Comparison of ENCODE assay signal across 20 cellular contexts in genomic region chr9:12464368-12464767, GRCh38.
"Had no signal": no experiment of that assay in that cellular context is flagged by ENCODE, and none has a peak within 500 bp of the region (broad histone marks: within the 10 kb centered on the region; RNA-seq: fewer than 3 reads in every experiment).

No MANE protein-coding gene starts in this region.

- DNase-seq: activated CD4-positive, alpha-beta T cell treated with anti-CD3 and anti-CD28 coated beads for 1 hour; activated CD4-positive, alpha-beta T cell treated with anti-CD3 and anti-CD28 coated beads, Interleukin-2, amount 50 U/mL, for 1 hour; activated CD8-positive, alpha-beta T cell treated with anti-CD3 and anti-CD28 coated beads, Interleukin-2, amount 10 ng/mL, durations not matched to agents 7 days and 5 days; activated gamma-delta T cell treated with Interleukin-2 at 50 U/mL for 16 hours; immature natural killer cell; left lung; naive thymus-derived CD4-positive, alpha-beta T cell; sigmoid colon; stimulated activated CD4-positive, alpha-beta T cell treated with anti-CD3 and anti-CD28 coated beads, Interleukin-15, amount 100 ng/mL, for 24 hours; stimulated activated CD8-positive, alpha-beta memory T cell treated with anti-CD3 and anti-CD28 coated beads, Interleukin-4, amount 100 ng/mL, for 48 hours; stimulated activated naive B cell treated with anti-CD40 and anti-IgM and Interleukin-4, amounts not matched to agents 10 μg/mL and 1 μg/mL and 100 μg/mL, for 72 hours; transverse colon; uterus had no signal

- H3K9me3 ChIP-seq: body of pancreas, left lung, sigmoid colon, transverse colon, uterus had no signal

- H3K4me3 Mint-ChIP-seq: activated CD8-positive, alpha-beta T cell treated with anti-CD3 and anti-CD28 coated beads, Interleukin-2, amount 10 ng/mL, durations not matched to agents 7 days and 5 days; activated naive CD4-positive, alpha-beta T cell treated with anti-CD3 and anti-CD28 coated beads, Interleukin-2, amount 50 U/mL, for 24 hours; activated T-helper 1 cell treated with anti-CD3 and anti-CD28 coated beads, Interleukin-12 subunit alpha, Interleukin-12 subunit beta, Interleukin-2, Interleukin-4 antibody, amounts not matched to agents 30 ng/mL and 10 ng/mL and 1 ng/mL, durations not matched to agents 14 hours and 24 hours and 36 hours; immature natural killer cell; naive thymus-derived CD4-positive, alpha-beta T cell; stimulated activated naive B cell treated with anti-CD40 and anti-IgM and Interleukin-4, amounts not matched to agents 10 μg/mL and 1 μg/mL and 100 μg/mL, for 72 hours had no signal

- H3K27ac ChIP-seq: body of pancreas, foreskin keratinocyte, hepatocyte, left lung, sigmoid colon, transverse colon, uterus had no signal

- H3K27me3 ChIP-seq: body of pancreas, foreskin keratinocyte, hepatocyte, left lung, sigmoid colon, transverse colon, uterus had no signal

- H3K79me2 ChIP-seq: hepatocyte had no signal

- ATAC-seq: activated CD8-positive, alpha-beta T cell treated with anti-CD3 and anti-CD28 coated beads, Interleukin-2, amount 10 ng/mL, durations not matched to agents 7 days and 5 days; body of pancreas; foreskin keratinocyte; left lung; naive thymus-derived CD4-positive, alpha-beta T cell; stimulated activated naive B cell treated with anti-CD40 and anti-IgM and Interleukin-4, amounts not matched to agents 10 μg/mL and 1 μg/mL and 100 μg/mL, for 72 hours had no signal

- H3K36me3 ChIP-seq: left lung, sigmoid colon, transverse colon, uterus had no signal

- H3K4me1 Mint-ChIP-seq: activated naive CD4-positive, alpha-beta T cell treated with anti-CD3 and anti-CD28 coated beads, Interleukin-2, amount 50 U/mL, for 24 hours; immature natural killer cell; naive thymus-derived CD4-positive, alpha-beta T cell; stimulated activated naive B cell treated with anti-CD40 and anti-IgM and Interleukin-4, amounts not matched to agents 10 μg/mL and 1 μg/mL and 100 μg/mL, for 72 hours had no signal

- H3K4me3 ChIP-seq: body of pancreas, hepatocyte, left lung, lung, sigmoid colon, smooth muscle cell, transverse colon, uterus had no signal

- H3K4me2 ChIP-seq: hepatocyte, smooth muscle cell had no signal

- H3K36me3 Mint-ChIP-seq: activated naive CD4-positive, alpha-beta T cell treated with anti-CD3 and anti-CD28 coated beads, Interleukin-2, amount 50 U/mL, for 24 hours; naive thymus-derived CD4-positive, alpha-beta T cell; stimulated activated naive B cell treated with anti-CD40 and anti-IgM and Interleukin-4, amounts not matched to agents 10 μg/mL and 1 μg/mL and 100 μg/mL, for 72 hours had no signal

- H3K9me3 Mint-ChIP-seq: activated naive CD4-positive, alpha-beta T cell treated with anti-CD3 and anti-CD28 coated beads, Interleukin-2, amount 50 U/mL, for 24 hours; activated T-helper 1 cell treated with anti-CD3 and anti-CD28 coated beads, Interleukin-12 subunit alpha, Interleukin-12 subunit beta, Interleukin-2, Interleukin-4 antibody, amounts not matched to agents 30 ng/mL and 10 ng/mL and 1 ng/mL, durations not matched to agents 14 hours and 24 hours and 36 hours had no signal

- H3K27ac Mint-ChIP-seq: activated CD8-positive, alpha-beta T cell treated with anti-CD3 and anti-CD28 coated beads, Interleukin-2, amount 10 ng/mL, durations not matched to agents 7 days and 5 days; activated naive CD4-positive, alpha-beta T cell treated with anti-CD3 and anti-CD28 coated beads, Interleukin-2, amount 50 U/mL, for 24 hours; activated T-helper 1 cell treated with anti-CD3 and anti-CD28 coated beads, Interleukin-12 subunit alpha, Interleukin-12 subunit beta, Interleukin-2, Interleukin-4 antibody, amounts not matched to agents 30 ng/mL and 10 ng/mL and 1 ng/mL, durations not matched to agents 14 hours and 24 hours and 36 hours; immature natural killer cell; naive thymus-derived CD4-positive, alpha-beta T cell; stimulated activated naive B cell treated with anti-CD40 and anti-IgM and Interleukin-4, amounts not matched to agents 10 μg/mL and 1 μg/mL and 100 μg/mL, for 72 hours had no signal

- H3K4me1 ChIP-seq: foreskin keratinocyte, left lung, sigmoid colon, transverse colon, uterus had no signal

- H3K27me3 Mint-ChIP-seq: activated naive CD4-positive, alpha-beta T cell treated with anti-CD3 and anti-CD28 coated beads, Interleukin-2, amount 50 U/mL, for 24 hours; naive thymus-derived CD4-positive, alpha-beta T cell; stimulated activated naive B cell treated with anti-CD40 and anti-IgM and Interleukin-4, amounts not matched to agents 10 μg/mL and 1 μg/mL and 100 μg/mL, for 72 hours had no signal
